28 cellular contexts compared by ENCODE assay signal in genomic region chr17:63316100-63316499, GRCh38.
"Had no signal": no experiment of that assay in that cellular context is flagged by ENCODE, and none has a peak within 500 bp of the region (broad histone marks: within the 10 kb centered on the region; RNA-seq: fewer than 3 reads in every experiment).

No MANE protein-coding gene starts in this region.

- FAIRE-seq: bronchial epithelial cell had no signal

- H3K27ac ChIP-seq: ascending aorta, body of pancreas, Peyer's patch, RWPE1 had no signal

- H3K9me3 ChIP-seq: ascending aorta, body of pancreas, Peyer's patch had no signal

- H3K27ac Mint-ChIP-seq: activated B cell treated with CpG ODN at 0.5 μM for 24 hours; activated CD4-positive, alpha-beta T cell treated with anti-CD3 and anti-CD28 coated beads, Interleukin-2, amount 10 ng/mL, durations not matched to agents 24 days and 14 days; activated CD8-positive, alpha-beta memory T cell treated with anti-CD3 and anti-CD28 coated beads, Interleukin-2, amount 10 ng/mL, durations not matched to agents 7 days and 5 days; activated naive CD4-positive, alpha-beta T cell treated with anti-CD3 and anti-CD28 coated beads, Interleukin-2, amount 50 U/mL, for 24 hours; activated T-cell treated with anti-CD3 and anti-CD28 coated beads, Interleukin-2, amount 50 U/mL, for 24 hours; activated T-helper 1 cell treated with anti-CD3 and anti-CD28 coated beads, Interleukin-12 subunit alpha, Interleukin-12 subunit beta, Interleukin-2, Interleukin-4 antibody, amounts not matched to agents 30 ng/mL and 10 ng/mL and 1 ng/mL, durations not matched to agents 14 hours and 24 hours and 36 hours; T-helper 17 cell had no signal

- H3K4me1 ChIP-seq: ascending aorta, body of pancreas, Peyer's patch had no signal

- H3K4me1 Mint-ChIP-seq: activated B cell treated with CpG ODN at 0.5 μM for 24 hours; activated naive CD4-positive, alpha-beta T cell treated with anti-CD3 and anti-CD28 coated beads, Interleukin-2, amount 50 U/mL, for 24 hours had no signal

- H3K36me3 ChIP-seq: Peyer's patch had no signal

- DNase-seq: activated B cell treated with CpG ODN at 0.5 μM for 24 hours; activated CD4-positive, alpha-beta T cell treated with anti-CD3 and anti-CD28 coated beads for 1 hour; activated CD4-positive, alpha-beta T cell treated with anti-CD3 and anti-CD28 coated beads, Interleukin-2, amount 10 ng/mL, durations not matched to agents 24 days and 14 days; activated CD4-positive, alpha-beta T cell treated with anti-CD3 and anti-CD28 coated beads, Interleukin-2, amount 50 U/mL, for 48 hours; activated CD8-positive, alpha-beta memory T cell treated with anti-CD3 and anti-CD28 coated beads, Interleukin-2, amount 10 ng/mL, durations not matched to agents 7 days and 5 days; activated effector memory CD4-positive, alpha-beta T cell treated with Interleukin-2 at 50 U/mL for 16 hours; activated naive CD4-positive, alpha-beta T cell; activated T-cell treated with anti-CD3 and anti-CD28 coated beads, Interleukin-2, amount 50 U/mL, for 24 hours; amniotic stem cell; body of pancreas; Karpas-422; MM.1S; NCI-H1105 treated with DMSO at 0.1 percent for 48 hours; NCI-H1436 treated with DMSO at 0.1 percent for 48 hours; NCI-H187; NCI-H2081; NCI-H510A treated with DMSO at 0.1 percent for 48 hours; NCI-H69; NK-92 treated with Interleukin-12 subunit alpha and Interleukin-12 subunit beta, amount 100 ng/mL, for 24 hours; Peyer's patch; SHP77; T-helper 17 cell; T-helper 9 cell had no signal

- H3K27me3 Mint-ChIP-seq: activated B cell treated with CpG ODN at 0.5 μM for 24 hours; activated CD8-positive, alpha-beta memory T cell treated with anti-CD3 and anti-CD28 coated beads, Interleukin-2, amount 10 ng/mL, durations not matched to agents 7 days and 5 days; activated naive CD4-positive, alpha-beta T cell treated with anti-CD3 and anti-CD28 coated beads, Interleukin-2, amount 50 U/mL, for 24 hours; activated T-cell treated with anti-CD3 and anti-CD28 coated beads, Interleukin-2, amount 50 U/mL, for 24 hours; T-helper 17 cell had no signal

- H3K4me3 Mint-ChIP-seq: activated B cell treated with CpG ODN at 0.5 μM for 24 hours; activated CD4-positive, alpha-beta T cell treated with anti-CD3 and anti-CD28 coated beads, Interleukin-2, amount 10 ng/mL, durations not matched to agents 24 days and 14 days; activated CD8-positive, alpha-beta memory T cell treated with anti-CD3 and anti-CD28 coated beads, Interleukin-2, amount 10 ng/mL, durations not matched to agents 7 days and 5 days; activated naive CD4-positive, alpha-beta T cell treated with anti-CD3 and anti-CD28 coated beads, Interleukin-2, amount 50 U/mL, for 24 hours; activated T-cell treated with anti-CD3 and anti-CD28 coated beads, Interleukin-2, amount 50 U/mL, for 24 hours; activated T-helper 1 cell treated with anti-CD3 and anti-CD28 coated beads, Interleukin-12 subunit alpha, Interleukin-12 subunit beta, Interleukin-2, Interleukin-4 antibody, amounts not matched to agents 30 ng/mL and 10 ng/mL and 1 ng/mL, durations not matched to agents 14 hours and 24 hours and 36 hours; T-helper 17 cell had no signal

- H3K9me3 Mint-ChIP-seq: activated CD4-positive, alpha-beta T cell treated with anti-CD3 and anti-CD28 coated beads, Interleukin-2, amount 10 ng/mL, durations not matched to agents 24 days and 14 days; activated naive CD4-positive, alpha-beta T cell treated with anti-CD3 and anti-CD28 coated beads, Interleukin-2, amount 50 U/mL, for 24 hours; activated T-cell treated with anti-CD3 and anti-CD28 coated beads, Interleukin-2, amount 50 U/mL, for 24 hours; activated T-helper 1 cell treated with anti-CD3 and anti-CD28 coated beads, Interleukin-12 subunit alpha, Interleukin-12 subunit beta, Interleukin-2, Interleukin-4 antibody, amounts not matched to agents 30 ng/mL and 10 ng/mL and 1 ng/mL, durations not matched to agents 14 hours and 24 hours and 36 hours had no signal

- H3K4me3 ChIP-seq: ascending aorta, body of pancreas, Peyer's patch had no signal

- ATAC-seq: activated CD8-positive, alpha-beta memory T cell treated with anti-CD3 and anti-CD28 coated beads, Interleukin-2, amount 10 ng/mL, durations not matched to agents 7 days and 5 days; body of pancreas; T-helper 17 cell had no signal
